Comparison of ENCODE assay signal across 1 cellular context in the genomic region with DNA sequence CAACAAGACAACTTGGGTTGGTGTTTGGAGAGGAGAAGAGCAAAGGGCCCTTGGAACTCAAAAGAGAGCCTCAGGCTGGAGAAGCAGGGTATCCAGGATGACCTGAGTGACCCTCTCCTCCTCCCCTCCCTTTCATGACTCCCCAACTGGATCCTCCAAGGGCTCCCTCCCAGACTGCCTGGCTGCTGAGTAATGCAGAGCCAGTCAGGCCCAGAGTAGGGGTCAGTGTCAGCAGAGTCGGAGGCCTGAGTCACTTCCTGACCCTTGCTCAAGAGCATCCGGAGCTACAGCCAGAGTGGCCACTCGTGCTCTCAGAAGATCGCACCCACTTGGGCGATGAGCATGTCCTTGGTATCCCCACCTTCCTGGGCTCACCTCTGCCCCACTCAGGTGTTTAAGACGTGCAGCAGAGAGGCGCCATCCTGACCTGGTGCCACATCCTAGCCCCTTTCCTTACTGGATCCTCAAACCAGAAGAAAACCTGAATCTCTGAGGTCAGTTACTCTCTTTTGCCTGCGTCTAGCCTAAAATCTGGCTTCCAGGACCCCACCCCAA.
A peak's percentile ranks its signal among the peaks of the same experiment; 100 is the strongest.
TF ChIP-seq lines count a peak whose summit lies in the region.

No MANE protein-coding gene starts in this region.

TF ChIP-seq in HepG2, 621 proteins besides CTCF, POLR2A, EP300 and RAD21 (continued from another document and continues in another):
- TF ChIP-seq NR2F6 (IDR thresholded peaks at IDR 0.05) (peak; percentile 79), NR2F6 (CRISPR knock-in tag; IDR thresholded peaks at IDR 0.05) (peak; percentile 90), SIN3B (IDR thresholded peaks at IDR 0.05; ENCODE audit: low read length) (no peak), ZNF335 (CRISPR knock-in tag; IDR thresholded peaks at IDR 0.05) (no peak; the same call in 1 of the 2 replicates), ATF1 (CRISPR knock-in tag; IDR thresholded peaks at IDR 0.05) (no peak), SNAPC2 (CRISPR knock-in tag; IDR thresholded peaks at IDR 0.05) (no peak), ZNF549 (CRISPR knock-in tag; IDR thresholded peaks at IDR 0.05) (no peak), MXI1 (IDR thresholded peaks at IDR 0.05; ENCODE audit: borderline replicate concordance, low read depth, low read length) (peak; percentile 51; the same call in 1 of the 3 replicates), NR2C2 (CRISPR knock-in tag; IDR thresholded peaks at IDR 0.05; ENCODE audit: borderline replicate concordance) (0 out of 2 replicates have a peak, but pooled peaks have one; percentile 45), ZNF883 (CRISPR knock-in tag; IDR thresholded peaks at IDR 0.05; ENCODE audit: not compliant biosample characterization) (no peak), SP140L (CRISPR knock-in tag; IDR thresholded peaks at IDR 0.05; ENCODE audit: borderline replicate concordance) (no peak), DMAP1 (CRISPR knock-in tag; IDR thresholded peaks at IDR 0.05) (0 out of 2 replicates have a peak, but pooled peaks have one; percentile 30), ZNF124 (CRISPR knock-in tag; IDR thresholded peaks at IDR 0.05) (no peak), AGO2 (optimal IDR thresholded peaks at IDR 0.05; ENCODE audit: low read depth, low read length) (no peak), RFXAP (CRISPR knock-in tag; IDR thresholded peaks at IDR 0.05; ENCODE audit: borderline replicate concordance) (no peak), NFYC (CRISPR knock-in tag; IDR thresholded peaks at IDR 0.05) (no peak), KDM6A (CRISPR knock-in tag; IDR thresholded peaks at IDR 0.05; ENCODE audit: low read depth) (peak; percentile 48; the same call in 1 of the 2 replicates), TOPORS (CRISPR knock-in tag; IDR thresholded peaks at IDR 0.05) (no peak), ZNF234 (CRISPR knock-in tag; conservative IDR thresholded peaks at IDR 0.05) (no peak), DNMT3B (CRISPR knock-in tag; conservative IDR thresholded peaks at IDR 0.05) (0 out of 2 replicates have a peak, but pooled peaks have one; percentile 31), NFE2 (CRISPR knock-in tag; IDR thresholded peaks at IDR 0.05) (peak; percentile 61; the same call in 1 of the 2 replicates), XBP1 (CRISPR knock-in tag; IDR thresholded peaks at IDR 0.05) (no peak), ZNF75D (CRISPR knock-in tag; IDR thresholded peaks at IDR 0.05; ENCODE audit: borderline replicate concordance) (no peak), MTA3 (CRISPR knock-in tag; IDR thresholded peaks at IDR 0.05) (no peak), ZNF790 (CRISPR knock-in tag; IDR thresholded peaks at IDR 0.05; ENCODE audit: borderline replicate concordance) (no peak), ELF3 (CRISPR knock-in tag; IDR thresholded peaks at IDR 0.05) (peak; percentile 86), ZNF256 (CRISPR knock-in tag; conservative IDR thresholded peaks at IDR 0.05) (no peak), ZNF121 (CRISPR knock-in tag; IDR thresholded peaks at IDR 0.05) (no peak), SRSF4 (IDR thresholded peaks at IDR 0.05; ENCODE audit: low read depth, low read length, poor library complexity, severe bottlenecking) (no peak), ETV6 (CRISPR knock-in tag; conservative IDR thresholded peaks at IDR 0.05) (no peak), SAP130 (CRISPR knock-in tag; IDR thresholded peaks at IDR 0.05; ENCODE audit: low read depth) (peak; percentile 89), JARID2 (CRISPR knock-in tag; IDR thresholded peaks at IDR 0.05; ENCODE audit: insufficient replicate concordance) (no peak), MIER2 (CRISPR knock-in tag; IDR thresholded peaks at IDR 0.05) (peak; percentile 18; the same call in 1 of the 2 replicates), ZKSCAN5 (CRISPR knock-in tag; IDR thresholded peaks at IDR 0.05) (no peak)
- TF ChIP-seq, protein P1, sequence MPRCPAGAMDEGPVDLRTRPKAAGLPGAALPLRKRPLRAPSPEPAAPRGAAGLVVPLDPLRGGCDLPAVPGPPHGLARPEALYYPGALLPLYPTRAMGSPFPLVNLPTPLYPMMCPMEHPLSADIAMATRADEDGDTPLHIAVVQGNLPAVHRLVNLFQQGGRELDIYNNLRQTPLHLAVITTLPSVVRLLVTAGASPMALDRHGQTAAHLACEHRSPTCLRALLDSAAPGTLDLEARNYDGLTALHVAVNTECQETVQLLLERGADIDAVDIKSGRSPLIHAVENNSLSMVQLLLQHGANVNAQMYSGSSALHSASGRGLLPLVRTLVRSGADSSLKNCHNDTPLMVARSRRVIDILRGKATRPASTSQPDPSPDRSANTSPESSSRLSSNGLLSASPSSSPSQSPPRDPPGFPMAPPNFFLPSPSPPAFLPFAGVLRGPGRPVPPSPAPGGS (CRISPR knock-in tag; IDR thresholded peaks at IDR 0.05) = peak; percentile 76; the same call in 1 of the 2 replicates
- TF ChIP-seq, protein P2, sequence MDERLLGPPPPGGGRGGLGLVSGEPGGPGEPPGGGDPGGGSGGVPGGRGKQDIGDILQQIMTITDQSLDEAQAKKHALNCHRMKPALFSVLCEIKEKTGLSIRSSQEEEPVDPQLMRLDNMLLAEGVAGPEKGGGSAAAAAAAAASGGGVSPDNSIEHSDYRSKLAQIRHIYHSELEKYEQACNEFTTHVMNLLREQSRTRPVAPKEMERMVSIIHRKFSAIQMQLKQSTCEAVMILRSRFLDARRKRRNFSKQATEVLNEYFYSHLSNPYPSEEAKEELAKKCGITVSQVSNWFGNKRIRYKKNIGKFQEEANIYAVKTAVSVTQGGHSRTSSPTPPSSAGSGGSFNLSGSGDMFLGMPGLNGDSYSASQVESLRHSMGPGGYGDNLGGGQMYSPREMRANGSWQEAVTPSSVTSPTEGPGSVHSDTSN (CRISPR knock-in tag; IDR thresholded peaks at IDR 0.05) = no peak; the same call in 1 of the 2 replicates
- TF ChIP-seq, protein P3, sequence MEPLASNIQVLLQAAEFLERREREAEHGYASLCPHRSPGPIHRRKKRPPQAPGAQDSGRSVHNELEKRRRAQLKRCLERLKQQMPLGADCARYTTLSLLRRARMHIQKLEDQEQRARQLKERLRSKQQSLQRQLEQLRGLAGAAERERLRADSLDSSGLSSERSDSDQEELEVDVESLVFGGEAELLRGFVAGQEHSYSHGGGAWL (CRISPR knock-in tag; IDR thresholded peaks at IDR 0.05) = no peak
- TF ChIP-seq, protein P4, sequence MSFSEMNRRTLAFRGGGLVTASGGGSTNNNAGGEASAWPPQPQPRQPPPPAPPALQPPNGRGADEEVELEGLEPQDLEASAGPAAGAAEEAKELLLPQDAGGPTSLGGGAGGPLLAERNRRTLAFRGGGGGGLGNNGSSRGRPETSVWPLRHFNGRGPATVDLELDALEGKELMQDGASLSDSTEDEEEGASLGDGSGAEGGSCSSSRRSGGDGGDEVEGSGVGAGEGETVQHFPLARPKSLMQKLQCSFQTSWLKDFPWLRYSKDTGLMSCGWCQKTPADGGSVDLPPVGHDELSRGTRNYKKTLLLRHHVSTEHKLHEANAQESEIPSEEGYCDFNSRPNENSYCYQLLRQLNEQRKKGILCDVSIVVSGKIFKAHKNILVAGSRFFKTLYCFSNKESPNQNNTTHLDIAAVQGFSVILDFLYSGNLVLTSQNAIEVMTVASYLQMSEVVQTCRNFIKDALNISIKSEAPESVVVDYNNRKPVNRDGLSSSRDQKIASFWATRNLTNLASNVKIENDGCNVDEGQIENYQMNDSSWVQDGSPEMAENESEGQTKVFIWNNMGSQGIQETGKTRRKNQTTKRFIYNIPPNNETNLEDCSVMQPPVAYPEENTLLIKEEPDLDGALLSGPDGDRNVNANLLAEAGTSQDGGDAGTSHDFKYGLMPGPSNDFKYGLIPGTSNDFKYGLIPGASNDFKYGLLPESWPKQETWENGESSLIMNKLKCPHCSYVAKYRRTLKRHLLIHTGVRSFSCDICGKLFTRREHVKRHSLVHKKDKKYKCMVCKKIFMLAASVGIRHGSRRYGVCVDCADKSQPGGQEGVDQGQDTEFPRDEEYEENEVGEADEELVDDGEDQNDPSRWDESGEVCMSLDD (CRISPR knock-in tag; IDR thresholded peaks at IDR 0.05; ENCODE audit: borderline replicate concordance) = no peak; the same call in 1 of the 2 replicates
- TF ChIP-seq, protein P5, sequence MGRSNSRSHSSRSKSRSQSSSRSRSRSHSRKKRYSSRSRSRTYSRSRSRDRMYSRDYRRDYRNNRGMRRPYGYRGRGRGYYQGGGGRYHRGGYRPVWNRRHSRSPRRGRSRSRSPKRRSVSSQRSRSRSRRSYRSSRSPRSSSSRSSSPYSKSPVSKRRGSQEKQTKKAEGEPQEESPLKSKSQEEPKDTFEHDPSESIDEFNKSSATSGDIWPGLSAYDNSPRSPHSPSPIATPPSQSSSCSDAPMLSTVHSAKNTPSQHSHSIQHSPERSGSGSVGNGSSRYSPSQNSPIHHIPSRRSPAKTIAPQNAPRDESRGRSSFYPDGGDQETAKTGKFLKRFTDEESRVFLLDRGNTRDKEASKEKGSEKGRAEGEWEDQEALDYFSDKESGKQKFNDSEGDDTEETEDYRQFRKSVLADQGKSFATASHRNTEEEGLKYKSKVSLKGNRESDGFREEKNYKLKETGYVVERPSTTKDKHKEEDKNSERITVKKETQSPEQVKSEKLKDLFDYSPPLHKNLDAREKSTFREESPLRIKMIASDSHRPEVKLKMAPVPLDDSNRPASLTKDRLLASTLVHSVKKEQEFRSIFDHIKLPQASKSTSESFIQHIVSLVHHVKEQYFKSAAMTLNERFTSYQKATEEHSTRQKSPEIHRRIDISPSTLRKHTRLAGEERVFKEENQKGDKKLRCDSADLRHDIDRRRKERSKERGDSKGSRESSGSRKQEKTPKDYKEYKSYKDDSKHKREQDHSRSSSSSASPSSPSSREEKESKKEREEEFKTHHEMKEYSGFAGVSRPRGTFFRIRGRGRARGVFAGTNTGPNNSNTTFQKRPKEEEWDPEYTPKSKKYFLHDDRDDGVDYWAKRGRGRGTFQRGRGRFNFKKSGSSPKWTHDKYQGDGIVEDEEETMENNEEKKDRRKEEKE (IDR thresholded peaks at IDR 0.05) = no peak
- TF ChIP-seq, protein P6, sequence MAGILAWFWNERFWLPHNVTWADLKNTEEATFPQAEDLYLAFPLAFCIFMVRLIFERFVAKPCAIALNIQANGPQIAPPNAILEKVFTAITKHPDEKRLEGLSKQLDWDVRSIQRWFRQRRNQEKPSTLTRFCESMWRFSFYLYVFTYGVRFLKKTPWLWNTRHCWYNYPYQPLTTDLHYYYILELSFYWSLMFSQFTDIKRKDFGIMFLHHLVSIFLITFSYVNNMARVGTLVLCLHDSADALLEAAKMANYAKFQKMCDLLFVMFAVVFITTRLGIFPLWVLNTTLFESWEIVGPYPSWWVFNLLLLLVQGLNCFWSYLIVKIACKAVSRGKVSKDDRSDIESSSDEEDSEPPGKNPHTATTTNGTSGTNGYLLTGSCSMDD (CRISPR knock-in tag; IDR thresholded peaks at IDR 0.05) = no peak
- TF ChIP-seq, protein P7, sequence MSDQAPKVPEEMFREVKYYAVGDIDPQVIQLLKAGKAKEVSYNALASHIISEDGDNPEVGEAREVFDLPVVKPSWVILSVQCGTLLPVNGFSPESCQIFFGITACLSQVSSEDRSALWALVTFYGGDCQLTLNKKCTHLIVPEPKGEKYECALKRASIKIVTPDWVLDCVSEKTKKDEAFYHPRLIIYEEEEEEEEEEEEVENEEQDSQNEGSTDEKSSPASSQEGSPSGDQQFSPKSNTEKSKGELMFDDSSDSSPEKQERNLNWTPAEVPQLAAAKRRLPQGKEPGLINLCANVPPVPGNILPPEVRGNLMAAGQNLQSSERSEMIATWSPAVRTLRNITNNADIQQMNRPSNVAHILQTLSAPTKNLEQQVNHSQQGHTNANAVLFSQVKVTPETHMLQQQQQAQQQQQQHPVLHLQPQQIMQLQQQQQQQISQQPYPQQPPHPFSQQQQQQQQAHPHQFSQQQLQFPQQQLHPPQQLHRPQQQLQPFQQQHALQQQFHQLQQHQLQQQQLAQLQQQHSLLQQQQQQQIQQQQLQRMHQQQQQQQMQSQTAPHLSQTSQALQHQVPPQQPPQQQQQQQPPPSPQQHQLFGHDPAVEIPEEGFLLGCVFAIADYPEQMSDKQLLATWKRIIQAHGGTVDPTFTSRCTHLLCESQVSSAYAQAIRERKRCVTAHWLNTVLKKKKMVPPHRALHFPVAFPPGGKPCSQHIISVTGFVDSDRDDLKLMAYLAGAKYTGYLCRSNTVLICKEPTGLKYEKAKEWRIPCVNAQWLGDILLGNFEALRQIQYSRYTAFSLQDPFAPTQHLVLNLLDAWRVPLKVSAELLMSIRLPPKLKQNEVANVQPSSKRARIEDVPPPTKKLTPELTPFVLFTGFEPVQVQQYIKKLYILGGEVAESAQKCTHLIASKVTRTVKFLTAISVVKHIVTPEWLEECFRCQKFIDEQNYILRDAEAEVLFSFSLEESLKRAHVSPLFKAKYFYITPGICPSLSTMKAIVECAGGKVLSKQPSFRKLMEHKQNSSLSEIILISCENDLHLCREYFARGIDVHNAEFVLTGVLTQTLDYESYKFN (CRISPR knock-in tag; conservative IDR thresholded peaks at IDR 0.05) = peak; percentile 64; the same call in 1 of the 2 replicates
- TF ChIP-seq, protein P8, sequence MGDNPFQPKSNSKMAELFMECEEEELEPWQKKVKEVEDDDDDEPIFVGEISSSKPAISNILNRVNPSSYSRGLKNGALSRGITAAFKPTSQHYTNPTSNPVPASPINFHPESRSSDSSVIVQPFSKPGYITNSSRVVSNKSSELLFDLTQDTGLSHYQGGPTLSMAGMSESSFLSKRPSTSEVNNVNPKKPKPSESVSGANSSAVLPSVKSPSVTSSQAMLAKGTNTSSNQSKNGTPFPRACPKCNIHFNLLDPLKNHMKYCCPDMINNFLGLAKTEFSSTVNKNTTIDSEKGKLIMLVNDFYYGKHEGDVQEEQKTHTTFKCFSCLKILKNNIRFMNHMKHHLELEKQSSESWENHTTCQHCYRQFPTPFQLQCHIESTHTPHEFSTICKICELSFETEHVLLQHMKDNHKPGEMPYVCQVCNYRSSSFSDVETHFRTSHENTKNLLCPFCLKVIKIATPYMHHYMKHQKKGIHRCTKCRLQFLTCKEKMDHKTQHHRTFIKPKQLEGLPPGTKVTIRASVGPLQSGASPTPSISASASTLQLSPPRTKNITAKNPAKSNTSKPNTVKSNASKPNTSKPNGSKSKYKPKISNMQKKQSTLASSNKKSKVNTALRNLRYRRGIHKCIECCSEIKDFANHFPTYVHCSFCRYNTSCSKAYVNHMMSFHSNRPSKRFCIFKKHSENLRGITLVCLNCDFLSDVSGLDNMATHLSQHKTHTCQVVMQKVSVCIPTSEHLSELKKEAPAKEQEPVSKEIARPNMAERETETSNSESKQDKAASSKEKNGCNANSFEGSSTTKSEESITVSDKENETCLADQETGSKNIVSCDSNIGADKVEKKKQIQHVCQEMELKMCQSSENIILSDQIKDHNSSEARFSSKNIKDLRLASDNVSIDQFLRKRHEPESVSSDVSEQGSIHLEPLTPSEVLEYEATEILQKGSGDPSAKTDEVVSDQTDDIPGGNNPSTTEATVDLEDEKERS (CRISPR knock-in tag; IDR thresholded peaks at IDR 0.05) = no peak; the same call in 1 of the 2 replicates
- TF ChIP-seq, protein P9, sequence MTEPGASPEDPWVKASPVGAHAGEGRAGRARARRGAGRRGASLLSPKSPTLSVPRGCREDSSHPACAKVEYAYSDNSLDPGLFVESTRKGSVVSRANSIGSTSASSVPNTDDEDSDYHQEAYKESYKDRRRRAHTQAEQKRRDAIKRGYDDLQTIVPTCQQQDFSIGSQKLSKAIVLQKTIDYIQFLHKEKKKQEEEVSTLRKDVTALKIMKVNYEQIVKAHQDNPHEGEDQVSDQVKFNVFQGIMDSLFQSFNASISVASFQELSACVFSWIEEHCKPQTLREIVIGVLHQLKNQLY (CRISPR knock-in tag; IDR thresholded peaks at IDR 0.05) = peak; percentile 63
- TF ChIP-seq, protein P10, sequence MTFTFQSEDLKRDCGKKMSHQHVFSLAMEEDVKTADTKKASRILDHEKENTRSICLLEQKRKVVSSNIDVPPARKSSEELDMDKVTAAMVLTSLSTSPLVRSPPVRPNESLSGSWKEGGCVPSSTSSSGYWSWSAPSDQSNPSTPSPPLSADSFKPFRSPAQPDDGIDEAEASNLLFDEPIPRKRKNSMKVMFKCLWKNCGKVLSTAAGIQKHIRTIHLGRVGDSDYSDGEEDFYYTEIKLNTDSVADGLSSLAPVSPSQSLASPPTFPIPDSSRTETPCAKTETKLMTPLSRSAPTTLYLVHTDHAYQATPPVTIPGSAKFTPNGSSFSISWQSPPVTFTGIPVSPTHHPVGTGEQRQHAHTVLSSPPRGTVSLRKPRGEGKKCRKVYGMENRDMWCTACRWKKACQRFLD (CRISPR knock-in tag; IDR thresholded peaks at IDR 0.05; ENCODE audit: borderline replicate concordance) = no peak
